Comparison of ENCODE assay signal across 8 cellular contexts in genomic region chr2:199488772-199489400, GRCh38. TPM values are rescaled to one million over a fixed set of nuclear protein-coding genes. Genes with fewer than 3 reads are reported as not detected.
DNase-seq lines count a peak whose midpoint lies in the region; ATAC-seq and TF ChIP-seq lines count a peak whose summit lies in the region.

No MANE protein-coding gene starts in this region.

- ATAC-seq in HG02852 (IDR thresholded peaks at IDR 0.05; ENCODE audit: unreplicated experiment): peak; percentile 74
- no peak for ATAC-seq in activated CD8-positive, alpha-beta memory T cell treated with anti-CD3 and anti-CD28 coated beads, Interleukin-2, amount 10 ng/mL, durations not matched to agents 7 days and 5 days
- no peak for ATAC-seq in GM18861 (IDR thresholded peaks at IDR 0.05; ENCODE audit: unreplicated experiment)

- H3K4me1 ChIP-seq in A673 (ENCODE audit: insufficient read depth, low read length, poor library complexity, severe bottlenecking): no peaks in the 10 kb centered on the region

- H3K4me3 Mint-ChIP-seq in activated CD8-positive, alpha-beta memory T cell treated with anti-CD3 and anti-CD28 coated beads, Interleukin-2, amount 10 ng/mL, durations not matched to agents 7 days and 5 days: no peak overlapping the region

- no peaks in the 10 kb centered on the region for H3K27me3 ChIP-seq in A673 (replicated peaks; ENCODE audit: insufficient read depth, low read depth, low read length, poor library complexity)
- H3K27me3 ChIP-seq in GM06990 (replicated peaks; ENCODE audit: control insufficient read depth, insufficient read depth, low read length): no peaks in the 10 kb centered on the region

- H3K27me3 Mint-ChIP-seq in activated CD8-positive, alpha-beta memory T cell treated with anti-CD3 and anti-CD28 coated beads, Interleukin-2, amount 10 ng/mL, durations not matched to agents 7 days and 5 days: peaks cover 4% of the 10 kb centered on the region

- peak; percentile 86 for TF ChIP-seq CTCF in A673 (conservative IDR thresholded peaks at IDR 0.05; ENCODE audit: low read depth, low read length)
- peak; percentile 91 for TF ChIP-seq CTCF in GM06990 (IDR thresholded peaks at IDR 0.05; ENCODE audit: insufficient read depth, low read length, poor library complexity, severe bottlenecking)
- TF ChIP-seq CTCF in foreskin fibroblast (IDR thresholded peaks at IDR 0.05; ENCODE audit: low read depth, low read length): peak; percentile 91
- TF ChIP-seq CTCF in retinal pigment epithelial cell (conservative IDR thresholded peaks at IDR 0.05; ENCODE audit: low read depth, low read length): peak; percentile 91

- H3K27ac ChIP-seq in A673 (ENCODE audit: low read depth, low read length, poor library complexity, severe bottlenecking): no peak overlapping the region

- H3K36me3 ChIP-seq in A673 (ENCODE audit: insufficient read depth, low read length, poor library complexity, severe bottlenecking) (no peaks in the 10 kb centered on the region), GM06990 (ENCODE audit: control insufficient read depth, insufficient read depth, low read length) (no peaks in the 10 kb centered on the region)

- POLR2A ChIA-PET in A673 (lab: Charles Lee; ENCODE audit: low non-redundant PET): interaction anchor here (0.6 kb wide), 1 partner anchor 60 kb away, joined by 18 read pairs; no protein-coding TSS in a partner anchor

- no peaks in the 10 kb centered on the region for H3K9me3 ChIP-seq in A673 (ENCODE audit: low read depth, low read length, poor library complexity, severe bottlenecking)

- no peak overlapping the region for H3K27ac Mint-ChIP-seq in activated CD8-positive, alpha-beta memory T cell treated with anti-CD3 and anti-CD28 coated beads, Interleukin-2, amount 10 ng/mL, durations not matched to agents 7 days and 5 days

- CTCF ChIA-PET in A673 (lab: Charles Lee): interaction anchor here (0.5 to 1.9 kb wide), 11 partner anchors 8 to 1777 kb away, joined by 3 to 8 read pairs (median 3); no protein-coding TSS in a partner anchor
- CTCF ChIA-PET in activated CD8-positive, alpha-beta memory T cell treated with anti-CD3 and anti-CD28 coated beads, Interleukin-2, amount 10 ng/mL, durations not matched to agents 7 days and 5 days (lab: Charles Lee): interaction anchor here (0.7 to 2.2 kb wide), 11 partner anchors 10 to 1179 kb away, joined by 3 to 9 read pairs (median 3); no protein-coding TSS in a partner anchor

- H3K9me3 Mint-ChIP-seq in activated CD8-positive, alpha-beta memory T cell treated with anti-CD3 and anti-CD28 coated beads, Interleukin-2, amount 10 ng/mL, durations not matched to agents 7 days and 5 days (ENCODE audit: low read depth): no peaks in the 10 kb centered on the region

- H3K4me1 Mint-ChIP-seq in activated CD8-positive, alpha-beta memory T cell treated with anti-CD3 and anti-CD28 coated beads, Interleukin-2, amount 10 ng/mL, durations not matched to agents 7 days and 5 days: no peaks in the 10 kb centered on the region

- no peak overlapping the region for H3K4me3 ChIP-seq in A673 (ENCODE audit: low read depth, low read length, poor library complexity, severe bottlenecking)
- H3K4me3 ChIP-seq in GM06990 (replicated peaks; ENCODE audit: low read depth, low read length): no peak overlapping the region
- H3K4me3 ChIP-seq in foreskin fibroblast (ENCODE audit: low read depth in 1 of 2, low read length in 2 of 2): no peak overlapping the region
- no peak overlapping the region for H3K4me3 ChIP-seq in retinal pigment epithelial cell (ENCODE audit: low read length)

- intact Hi-C loops in A673 (cut with micrococcal nuclease; ENCODE audit: unreplicated experiment): loop anchor here (2.0 to 10.0 kb wide), 4 partner anchors 253 to 1114 kb away; no protein-coding TSS in a partner anchor

- no TSS peak for BruUV-seq in A673 (replicated peaks; lab: Mats Ljungman, UMichigan)

- no peaks in the 10 kb centered on the region for H3K36me3 Mint-ChIP-seq in activated CD8-positive, alpha-beta memory T cell treated with anti-CD3 and anti-CD28 coated beads, Interleukin-2, amount 10 ng/mL, durations not matched to agents 7 days and 5 days

- DNase-seq in A673 (ENCODE audit: low spot score) (peak; percentile 83), GM06990 (ENCODE audit: extremely low read depth, insufficient read length) (no peak), NCI-H748 (lab: John Stamatoyannopoulos, UW; ENCODE audit: unreplicated experiment) (peak; percentile 61), foreskin fibroblast (peak; percentile 48 to 84), retinal pigment epithelial cell (ENCODE audit: low read depth) (peak; percentile 5)
- DNase-seq in activated CD8-positive, alpha-beta memory T cell treated with anti-CD3 and anti-CD28 coated beads, Interleukin-2, amount 10 ng/mL, durations not matched to agents 7 days and 5 days: peak; percentile 49

RNA-seq across cellular contexts. Expression of gene SATB2, which starts 31.1 kb away (rescaled TPM):
- total RNA-seq in A673 (2021): 20.3 and 23.2 TPM in 2 replicates
- total RNA-seq in activated CD8-positive, alpha-beta memory T cell treated with anti-CD3 and anti-CD28 coated beads, Interleukin-2, amount 10 ng/mL, durations not matched to agents 7 days and 5 days: under 1 TPM in 1 of 2 experiments, not detected in 1; 0.09 TPM

Comparison
In these comparisons a context has a peak if more than half of its experiments do, and no peak if none do; other contexts are left out.
1. RNA of gene SATB2, which starts 31.1 kb away (total RNA-seq): 20.3 to 23.2 TPM in A673; 0.09 TPM in activated CD8-positive, alpha-beta memory T cell treated with anti-CD3 and anti-CD28 coated beads, Interleukin-2, amount 10 ng/mL, durations not matched to agents 7 days and 5 days; every median in the first group is over 10 times any median in the second.
2. Peak in every context shown above with its lines, with median percentiles within 50 percentile points of each other: CTCF ChIP-seq.